14 cellular contexts compared by ENCODE assay signal in genomic region chrX:40504801-40505605, GRCh38.
DNase-seq lines count a peak whose midpoint lies in the region; ATAC-seq and TF ChIP-seq lines count a peak whose summit lies in the region.
"Had no signal": no experiment of that assay in that cellular context is flagged by ENCODE, and none has a peak within 500 bp of the region (broad histone marks: within the 10 kb centered on the region; RNA-seq: fewer than 3 reads in every experiment).

No MANE protein-coding gene starts in this region.

- H3K27me3 Mint-ChIP-seq in osteocyte (ENCODE audit: unreplicated experiment): no peaks in the 10 kb centered on the region
- H3K27me3 Mint-ChIP-seq: T-helper 17 cell had no signal

- H2BK15ac ChIP-seq in neuronal stem cell (ENCODE audit: low read length): no peak overlapping the region

- H3K27ac ChIP-seq in psoas muscle: no peak overlapping the region
- no peak overlapping the region for H3K27ac ChIP-seq in neuronal stem cell (replicated peaks; ENCODE audit: low read length)
- H3K27ac ChIP-seq: left ventricle myocardium inferior, pancreas had no signal

- H3K9me3 ChIP-seq in NT2/D1 (ENCODE audit: insufficient read depth, low read length) (no peaks in the 10 kb centered on the region), psoas muscle (no peaks in the 10 kb centered on the region), neuronal stem cell (replicated peaks in 1 of 2; ENCODE audit: control insufficient read depth in 2 of 2, insufficient read depth in 1 of 2, low read depth in 1 of 2, low read length in 2 of 2) (no peaks in the 10 kb centered on the region)
- H3K9me3 ChIP-seq: left ventricle myocardium inferior, pancreas had no signal

- intact Hi-C loops in psoas muscle (cut with DNase I): no loop called here

- H3K27ac Mint-ChIP-seq in osteocyte (ENCODE audit: unreplicated experiment): peak overlapping the region; percentile 89
- H3K27ac Mint-ChIP-seq: T-helper 17 cell had no signal

- H3K18ac ChIP-seq in neuronal stem cell (ENCODE audit: low read length): no peak overlapping the region

- TF ChIP-seq CTCF in osteocyte (IDR thresholded peaks at IDR 0.05) (no peak), psoas muscle (IDR thresholded peaks at IDR 0.05) (no peak)

- H2AFZ ChIP-seq in neuronal stem cell (ENCODE audit: low read length): no peak overlapping the region

- no peak overlapping the region for H4K91ac ChIP-seq in neuronal stem cell (ENCODE audit: low read depth, low read length, poor library complexity)

- H3K4me1 ChIP-seq in NT2/D1 (ENCODE audit: insufficient read depth, insufficient read length): peaks cover 4% of the 10 kb centered on the region
- no peaks in the 10 kb centered on the region for H3K4me1 ChIP-seq in psoas muscle
- no peaks in the 10 kb centered on the region for H3K4me1 ChIP-seq in neuronal stem cell (ENCODE audit: control insufficient read depth in 2 of 2, insufficient read depth in 1 of 2, low read depth in 1 of 2, low read length in 2 of 2)
- H3K4me1 ChIP-seq: left ventricle myocardium inferior, pancreas had no signal

- no peak overlapping the region for H2BK120ac ChIP-seq in neuronal stem cell (ENCODE audit: low read depth, low read length)

- H2BK5ac ChIP-seq in neuronal stem cell (ENCODE audit: low read length): no peak overlapping the region

- H2AK5ac ChIP-seq in neuronal stem cell (ENCODE audit: low read depth, low read length): no peak overlapping the region

- no peak overlapping the region for H3K14ac ChIP-seq in neuronal stem cell (ENCODE audit: low read length)

- 26 to 54% (median 46%) methylated on average over 5 of the region's 5 CpGs for WGBS in psoas muscle, 3 donors
- WGBS in neuronal stem cell (ENCODE audit: extremely low coverage in 2 of 2, insufficient read length in 2 of 2, insufficient replicate concordance in 1 of 2), 2 donors: no CpG with 5 or more reads among the region's 5 CpGs

- no peak overlapping the region for H3K4ac ChIP-seq in neuronal stem cell (ENCODE audit: low read length)

- H3K4me2 ChIP-seq in neuronal stem cell (ENCODE audit: insufficient read depth, low read length, poor library complexity, severe bottlenecking): no peak overlapping the region

- H3K27me3 ChIP-seq in NT2/D1 (ENCODE audit: insufficient read depth, insufficient read length) (no peaks in the 10 kb centered on the region), psoas muscle (ENCODE audit: insufficient read depth in 3 of 3, low read length in 2 of 3) (peaks cover 0 to 34% (median 2%) of the 10 kb centered on the region in 3 donors), neuronal stem cell (ENCODE audit: control insufficient read depth in 3 of 3, insufficient read depth in 3 of 3, low read depth in 1 of 3, low read length in 3 of 3) (peaks cover 0 to 6% (median 0%) of the 10 kb centered on the region in 3 experiments)
- H3K27me3 ChIP-seq: pancreas had no signal

- H3K36me3 ChIP-seq in NT2/D1 (ENCODE audit: insufficient read depth, insufficient read length, low read length) (no peaks in the 10 kb centered on the region), psoas muscle (ENCODE audit: insufficient read depth in 1 of 2, low read depth in 1 of 2) (no peaks in the 10 kb centered on the region), neuronal stem cell (replicated peaks in 1 of 2; ENCODE audit: control insufficient read depth in 2 of 2, insufficient read depth in 2 of 2, low read length in 2 of 2) (no peaks in the 10 kb centered on the region)
- H3K36me3 ChIP-seq: left ventricle myocardium inferior, pancreas had no signal

- no peak overlapping the region for H4K8ac ChIP-seq in neuronal stem cell (ENCODE audit: low read depth, low read length)

- H3K9ac ChIP-seq in NT2/D1 (ENCODE audit: insufficient read length, low read depth): no peak overlapping the region
- H3K9ac ChIP-seq in neuronal stem cell (ENCODE audit: low read depth, low read length, poor library complexity): no peak overlapping the region

- H3K36me3 Mint-ChIP-seq in osteocyte (ENCODE audit: unreplicated experiment): no peaks in the 10 kb centered on the region

- no peaks in the 10 kb centered on the region for H3K79me1 ChIP-seq in neuronal stem cell (ENCODE audit: low read depth, low read length)

- no peak for ATAC-seq in psoas muscle
- ATAC-seq in GM21825 (IDR thresholded peaks at IDR 0.05; ENCODE audit: unreplicated experiment): no peak
- ATAC-seq: T-helper 17 cell had no signal

- H3K4me3 ChIP-seq in NT2/D1 (ENCODE audit: insufficient read length, low read depth) (no peak overlapping the region), psoas muscle (no peak overlapping the region), neuronal stem cell (ENCODE audit: low read length in 2 of 2) (no peak overlapping the region)
- H3K4me3 ChIP-seq: left ventricle myocardium inferior, pancreas had no signal

- no peak overlapping the region for H3K4me3 Mint-ChIP-seq in osteocyte (ENCODE audit: unreplicated experiment)
- H3K4me3 Mint-ChIP-seq: T-helper 17 cell had no signal

- no peak overlapping the region for H3K23ac ChIP-seq in neuronal stem cell (ENCODE audit: low read depth, low read length, poor library complexity)

- no peak overlapping the region for H2BK12ac ChIP-seq in neuronal stem cell (ENCODE audit: low read length)

- no peaks in the 10 kb centered on the region for H3K9me3 Mint-ChIP-seq in osteocyte (ENCODE audit: unreplicated experiment)

- H3K4me1 Mint-ChIP-seq in osteocyte (ENCODE audit: unreplicated experiment): peaks cover 29% of the 10 kb centered on the region
- H3K4me1 Mint-ChIP-seq: T-helper 17 cell had no signal

- DNase-seq in GM04503 (ENCODE audit: low read depth): peak; percentile 67
- DNase-seq in NT2/D1 (ENCODE audit: low read depth, low spot score): peak; percentile 30
- peak; percentile 49 for DNase-seq in epidermal melanocyte (ENCODE audit: insufficient read length, low spot score)
- no peak for DNase-seq in osteocyte (ENCODE audit: extremely low spot score, unreplicated experiment)
- DNase-seq in psoas muscle: no peak
- DNase-seq in SHP77 (lab: John Stamatoyannopoulos, UW): no peak
- no peak for DNase-seq in neuronal stem cell (ENCODE audit: low spot score)
- DNase-seq: anterior cingulate cortex; left ventricle myocardium inferior; NCI-H774; pancreas; stimulated activated CD4-positive, alpha-beta T cell treated with anti-CD3 and anti-CD28 coated beads, Interleukin-4, amount 100 ng/mL, for 24 hours; T-helper 17 cell had no signal

Comparison
In these comparisons a context has a peak if more than half of its experiments do, and no peak if none do; other contexts are left out.
1. DNase-seq: peak in GM04503 (single experiment), NT2/D1 (single experiment) and epidermal melanocyte (single experiment); none in osteocyte (single experiment), psoas muscle (0 of 2), SHP77 (0 of 2) and neuronal stem cell (single experiment).